20 cellular contexts compared by ENCODE assay signal in genomic region chr11:55106391-55106790, GRCh38.
"Had no signal": no experiment of that assay in that cellular context is flagged by ENCODE, and none has a peak within 500 bp of the region (broad histone marks: within the 10 kb centered on the region; RNA-seq: fewer than 3 reads in every experiment).

No MANE protein-coding gene starts in this region.

- H3K4me1 ChIP-seq: body of pancreas, left ventricle myocardium inferior, right lobe of liver, tibial artery had no signal

- H3K4me3 ChIP-seq: body of pancreas, left ventricle myocardium inferior, right lobe of liver, skin epidermis, tibial artery had no signal

- H3K27ac ChIP-seq: body of pancreas, left ventricle myocardium inferior, right lobe of liver, skin epidermis, tibial artery, WERI-Rb-1 had no signal

- H3K27me3 ChIP-seq: body of pancreas, right lobe of liver, tibial artery had no signal

- DNase-seq: activated CD4-positive, alpha-beta T cell treated with anti-CD3 and anti-CD28 coated beads, Interleukin-2, amount 10 ng/mL, durations not matched to agents 7 days and 5 days; activated CD4-positive, CD25-positive, alpha-beta regulatory T cell treated with anti-CD3 and anti-CD28 coated beads, Interleukin-2, amount 50 U/mL, for 72 hours; activated CD8-positive, alpha-beta memory T cell treated with anti-CD3 and anti-CD28 coated beads, Interleukin-2, amount 10 ng/mL, durations not matched to agents 7 days and 5 days; activated CD8-positive, alpha-beta T cell treated with anti-CD3 and anti-CD28 coated beads for 36 hours; activated gamma-delta T cell; activated naive CD4-positive, alpha-beta T cell treated with anti-CD3 and anti-CD28 coated beads, Interleukin-2, amount 50 U/mL, for 16 hours; anterior cingulate cortex; body of pancreas; erythroblast; foreskin fibroblast; hippocampal formation; left ventricle myocardium inferior; naive thymus-derived CD4-positive, alpha-beta T cell; posterior cingulate gyrus; right lobe of liver; stimulated activated CD4-positive, alpha-beta T cell treated with anti-CD3 and anti-CD28 coated beads, Interleukin-2, amount 100 ng/mL, for 24 hours; stimulated activated naive CD8-positive, alpha-beta T cell treated with anti-CD3 and anti-CD28 coated beads, Interleukin-15, amount 100 ng/mL, for 72 hours; tibial artery; WERI-Rb-1 had no signal

- H3K36me3 ChIP-seq: left ventricle myocardium inferior, right lobe of liver, tibial artery, WERI-Rb-1 had no signal
